ENCODE assay signal across 8 cellular contexts in the genomic region with DNA sequence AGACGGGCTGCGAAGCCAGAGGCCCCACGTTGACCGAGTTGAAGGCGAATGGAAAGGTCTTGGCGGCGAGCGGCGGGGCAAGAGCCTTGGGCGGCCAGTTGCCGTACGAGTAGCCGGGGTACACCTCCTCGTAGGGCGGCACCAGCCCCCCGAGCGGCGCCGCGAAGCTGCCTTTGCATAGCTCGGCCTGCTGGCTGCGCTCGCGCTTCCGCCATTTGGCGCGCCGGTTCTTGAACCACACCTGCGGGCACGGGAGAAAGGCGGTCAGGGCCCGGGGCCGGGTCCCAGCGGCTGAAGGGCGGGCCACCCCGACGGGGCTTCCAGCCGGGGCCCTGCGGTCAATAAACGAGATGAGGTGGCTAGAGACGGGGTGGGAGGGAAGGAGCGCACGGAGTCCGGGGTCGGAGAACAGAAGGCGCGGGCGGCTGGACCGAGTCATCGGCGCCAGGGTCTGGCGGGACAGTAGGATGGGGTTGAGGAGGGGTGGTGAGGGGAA. TPM values are rescaled to one million over a fixed set of nuclear protein-coding genes. Genes with fewer than 3 reads are reported as not detected.
DNase-seq lines count a peak whose midpoint lies in the region; ATAC-seq and TF ChIP-seq lines count a peak whose summit lies in the region.

No MANE protein-coding gene starts in this region.

- no peaks in the 10 kb centered on the region for H3K4me1 ChIP-seq in endocrine pancreas (ENCODE audit: control insufficient read depth, insufficient read depth, low read length)
- peaks cover under 1 to 30% of the 10 kb centered on the region in 2 donors for H3K4me1 ChIP-seq in muscle layer of duodenum (ENCODE audit: control insufficient read depth in 1 of 2, insufficient read depth in 2 of 2, low read length in 2 of 2)
- peaks cover 16 to 33% (median 29%) of the 10 kb centered on the region in 4 donors for H3K4me1 ChIP-seq in transverse colon
- H3K4me1 ChIP-seq in HAP-1 = peaks cover 11% of the 10 kb centered on the region

- peak overlapping the region; percentile 35 for H3K9ac ChIP-seq in endocrine pancreas (ENCODE audit: control insufficient read depth, insufficient read depth, low read length)

- TF ChIP-seq POLR2A in transverse colon (IDR thresholded peaks at IDR 0.05) = no peak

- no peak for TF ChIP-seq EP300 in transverse colon (IDR thresholded peaks at IDR 0.05; ENCODE audit: low read depth)

- TF ChIP-seq CTCF in AG09319 (IDR thresholded peaks at IDR 0.05; ENCODE audit: low read depth, low read length) = peak; percentile 39
- TF ChIP-seq CTCF in transverse colon (IDR thresholded peaks at IDR 0.05) = peak in 4 of 5 experiments; percentile 22 to 43 (median 32)

- in situ Hi-C loops in transverse colon (cut with MboI; ENCODE audit: low pct_ligation_motif_present in 1 of 4, low pct_unique_long_range_greater_than_20kb in 1 of 4, low sequenced_read_pairs in 3 of 4) (no loop called here), HAP-1 (cut with MboI; ENCODE audit: low sequenced_read_pairs) (no loop called here), G401 (cut with HindIII; ENCODE audit: low sequenced_read_pairs) (no loop called here)

- no peaks in the 10 kb centered on the region for H3K9me3 ChIP-seq in endocrine pancreas (ENCODE audit: control insufficient read depth, low read length)
- no peaks in the 10 kb centered on the region for H3K9me3 ChIP-seq in muscle layer of duodenum (ENCODE audit: control insufficient read depth in 1 of 2, low read length in 2 of 2)
- no peaks in the 10 kb centered on the region for H3K9me3 ChIP-seq in transverse colon
- no peaks in the 10 kb centered on the region for H3K9me3 ChIP-seq in HAP-1

- WGBS in transverse colon (ENCODE audit: low coverage in 1 of 2), 2 donors = 3% methylated on average over 35 of the region's 52 CpGs; no CpG with 5 or more reads in 1 of the 2 donors

- H3K36me3 ChIP-seq in endocrine pancreas (ENCODE audit: control insufficient read depth, insufficient read depth, low read length) (no peaks in the 10 kb centered on the region), muscle layer of duodenum (ENCODE audit: control insufficient read depth in 1 of 2, insufficient read depth in 2 of 2, low read length in 2 of 2) (no peaks in the 10 kb centered on the region), transverse colon (no peaks in the 10 kb centered on the region), HAP-1 (replicated peaks) (no peaks in the 10 kb centered on the region)

- ATAC-seq in HG03432 (IDR thresholded peaks at IDR 0.05; ENCODE audit: unreplicated experiment) = peak; percentile 27

- H3K27me3 ChIP-seq in endocrine pancreas (ENCODE audit: control insufficient read depth, insufficient read depth, low read length) (no peaks in the 10 kb centered on the region), muscle layer of duodenum (ENCODE audit: low read depth, low read length) (peaks cover 30% of the 10 kb centered on the region), transverse colon (peaks cover 81% of the 10 kb centered on the region), HAP-1 (ENCODE audit: low read depth) (peaks cover 2% of the 10 kb centered on the region; the same call in 1 of the 2 replicates)

- intact Hi-C loops in transverse colon (cut with DNase I; ENCODE audit: low total_unique reads) = loop anchor here (2.0 kb wide), 1 partner anchor 120 kb away; no protein-coding TSS in a partner anchor

- H3K27ac ChIP-seq in muscle layer of duodenum (ENCODE audit: low read length) (no peak overlapping the region), transverse colon (no peak overlapping the region)

- DNase-seq in AG09319 (ENCODE audit: extremely low read depth, low read depth) (no peak), transverse colon (peak; percentile 48), HAP-1 (ENCODE audit: low spot score in 2 of 2) (no peak), G401 (ENCODE audit: low spot score) (no peak)
- DNase-seq in activated CD4-positive, alpha-beta T cell treated with anti-CD3 and anti-CD28 coated beads for 48 hours = peak; percentile 68

- H3K4me3 ChIP-seq in endocrine pancreas (ENCODE audit: control insufficient read depth, insufficient read depth, low read length) (no peak overlapping the region), muscle layer of duodenum (ENCODE audit: low read depth in 1 of 2, low read length in 2 of 2) (peak overlapping the region; percentile 33 to 62), transverse colon (peak overlapping the region; percentile 2 to 60 (median 39)), HAP-1 (no peak overlapping the region)

RNA-seq across cellular contexts. Expression of a gene that starts 4.8 kb away (rescaled TPM):
- not detected for total RNA-seq in transverse colon
- 2.1 and 3.3 TPM in 2 replicates for total RNA-seq in G401 (2014; rRNA removed; shearing (Covaris generic))

RNA-seq across cellular contexts. Expression of a gene that starts 10.4 kb away (rescaled TPM):
- total RNA-seq in transverse colon = not detected
- total RNA-seq in G401 (2014; rRNA removed; shearing (Covaris generic)) = 5.4 and 6.3 TPM in 2 replicates

RNA-seq across cellular contexts. Expression of a gene that starts 14.4 kb away (rescaled TPM):
- total RNA-seq in transverse colon = 10 to 100 TPM; 60.5 to 97.6 (median 67.5) TPM
- total RNA-seq in G401 (2014; rRNA removed; shearing (Covaris generic)) = 15.3 and 16.0 TPM in 2 replicates

Comparison
In these comparisons a context has a peak if more than half of its experiments do, and no peak if none do; other contexts are left out.
1. DNase-seq: peak in activated CD4-positive, alpha-beta T cell treated with anti-CD3 and anti-CD28 coated beads for 48 hours (single experiment) and transverse colon (single experiment); none in AG09319 (single experiment), HAP-1 (0 of 2) and G401 (single experiment).
2. H3K4me3 ChIP-seq: peak in muscle layer of duodenum (2 of 2) and transverse colon (4 of 4); none in endocrine pancreas (single experiment) and HAP-1 (single experiment).